Comparison of ENCODE assay signal across 9 cellular contexts in the genomic region with DNA sequence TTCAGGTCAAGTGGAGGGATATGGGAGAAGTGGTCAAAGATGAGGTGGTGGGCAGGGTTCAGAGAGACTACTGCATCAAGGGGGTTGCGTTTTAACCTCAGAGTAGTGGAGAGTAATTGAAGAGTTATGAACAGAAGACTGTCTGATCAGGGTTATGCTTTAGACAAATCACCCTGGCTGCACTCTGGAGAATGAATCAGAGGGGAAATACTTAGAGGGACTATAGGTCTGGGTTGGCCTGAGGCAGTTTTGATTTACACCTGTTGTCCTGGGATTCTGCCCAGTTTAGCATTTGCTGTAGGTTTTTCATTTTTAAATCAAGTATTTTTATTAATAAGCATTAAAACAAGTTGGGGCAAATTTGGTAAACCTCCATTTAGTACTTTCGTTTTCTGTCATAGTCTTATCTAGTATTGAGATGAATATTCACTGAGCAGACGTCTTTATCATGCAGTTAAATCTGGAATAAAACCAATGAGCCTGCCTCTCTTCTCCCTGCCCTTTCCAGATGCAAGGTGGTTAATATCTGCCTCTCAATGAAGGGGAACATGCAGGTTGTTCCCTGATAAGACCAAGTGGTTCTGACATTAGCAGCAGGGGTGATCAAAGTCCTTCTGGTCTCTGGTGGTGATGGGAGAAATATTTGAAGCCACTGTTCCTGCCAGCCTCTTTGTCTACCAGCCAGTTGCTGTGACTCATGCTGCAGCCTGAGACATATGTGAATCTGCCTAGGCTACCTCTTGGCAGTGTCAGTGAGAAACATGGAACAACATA.
DNase-seq lines count a peak whose midpoint lies in the region; ATAC-seq and TF ChIP-seq lines count a peak whose summit lies in the region.
"Had no signal": no experiment of that assay in that cellular context is flagged by ENCODE, and none has a peak within 500 bp of the region (broad histone marks: within the 10 kb centered on the region; RNA-seq: fewer than 3 reads in every experiment).

No MANE protein-coding gene starts in this region.

- H3K9me3 ChIP-seq in thyroid gland (no peaks in the 10 kb centered on the region), OCI-LY7 (ENCODE audit: low read length) (no peaks in the 10 kb centered on the region)

- DNase-seq in A172 (ENCODE audit: low spot score) (peak; percentile 28), thyroid gland (no peak), NCI-H1417 treated with DMSO at 0.1 percent for 48 hours (lab: John Stamatoyannopoulos, UW) (no peak), NCI-H2171 treated with DMSO at 0.1 percent for 48 hours (lab: John Stamatoyannopoulos, UW) (no peak), OCI-LY7 (ENCODE audit: low spot score) (no peak)
- DNase-seq in activated naive CD8-positive, alpha-beta T cell treated with anti-CD3 and anti-CD28 coated beads, Interleukin-2, amount 50 U/mL, for 24 hours = peak; percentile 5
- DNase-seq: NCI-H82 had no signal

- H3K27me3 Mint-ChIP-seq in activated naive CD8-positive, alpha-beta T cell treated with anti-CD3 and anti-CD28 coated beads, Interleukin-2, amount 50 U/mL, for 24 hours = no peaks in the 10 kb centered on the region

- no peak overlapping the region for H2AFZ ChIP-seq in OCI-LY7 (ENCODE audit: low read length)

- H3K36me3 ChIP-seq in thyroid gland = no peaks in the 10 kb centered on the region
- H3K36me3 ChIP-seq in OCI-LY7 (ENCODE audit: insufficient read depth, low read length) = no peaks in the 10 kb centered on the region

- H3K9me2 ChIP-seq in OCI-LY7 (ENCODE audit: insufficient read depth, low read length) = no peaks in the 10 kb centered on the region

- H3K79me2 ChIP-seq in OCI-LY7 (ENCODE audit: insufficient read depth, low read depth, low read length) = no peaks in the 10 kb centered on the region

- intact Hi-C loops in thyroid gland (cut with DNase I) = no loop called here
- intact Hi-C loops in OCI-LY7 (cut with micrococcal nuclease; ENCODE audit: unreplicated experiment) = no loop called here

- no peaks in the 10 kb centered on the region for H3K36me3 Mint-ChIP-seq in activated naive CD8-positive, alpha-beta T cell treated with anti-CD3 and anti-CD28 coated beads, Interleukin-2, amount 50 U/mL, for 24 hours (ENCODE audit: low read depth)

- CTCF ChIA-PET in OCI-LY7 (lab: Charles Lee; ENCODE audit: unreplicated experiment) = no interaction called here

- POLR2A ChIA-PET in OCI-LY7 (lab: Charles Lee) = no interaction called here

- peaks cover 34% of the 10 kb centered on the region for H3K4me1 Mint-ChIP-seq in activated naive CD8-positive, alpha-beta T cell treated with anti-CD3 and anti-CD28 coated beads, Interleukin-2, amount 50 U/mL, for 24 hours

- no peak for TF ChIP-seq POLR2A in thyroid gland (IDR thresholded peaks at IDR 0.05)

- no peak overlapping the region for H3K4me2 ChIP-seq in OCI-LY7 (ENCODE audit: low read length)

- BruUV-seq in OCI-LY7 (replicated peaks; lab: Mats Ljungman, UMichigan) = no TSS peak

- no peaks in the 10 kb centered on the region for H3K9me3 Mint-ChIP-seq in activated naive CD8-positive, alpha-beta T cell treated with anti-CD3 and anti-CD28 coated beads, Interleukin-2, amount 50 U/mL, for 24 hours

- no peak overlapping the region for H3K27ac ChIP-seq in thyroid gland
- H3K27ac ChIP-seq in OCI-LY7 (ENCODE audit: low read depth, low read length, poor library complexity, severe bottlenecking) = no peak overlapping the region

- ATAC-seq in GM18870 (IDR thresholded peaks at IDR 0.05; ENCODE audit: unreplicated experiment) = peak; percentile 59
- ATAC-seq in HG03571 (IDR thresholded peaks at IDR 0.05; ENCODE audit: unreplicated experiment) = peak; percentile 75
- peak; percentile 62 for ATAC-seq in activated naive CD8-positive, alpha-beta T cell treated with anti-CD3 and anti-CD28 coated beads, Interleukin-2, amount 50 U/mL, for 24 hours

- WGBS in thyroid gland, 2 donors = 78 to 90% methylated on average over 3 of the region's 3 CpGs

- no peak overlapping the region for H3K4me3 ChIP-seq in thyroid gland (replicated peaks in 1 of 3)
- no peak overlapping the region for H3K4me3 ChIP-seq in OCI-LY7 (ENCODE audit: low read depth, low read length, poor library complexity, severe bottlenecking)

- H4K20me1 ChIP-seq in OCI-LY7 (ENCODE audit: insufficient read depth, low read length) = no peaks in the 10 kb centered on the region

- H3K27ac Mint-ChIP-seq in activated naive CD8-positive, alpha-beta T cell treated with anti-CD3 and anti-CD28 coated beads, Interleukin-2, amount 50 U/mL, for 24 hours = peak overlapping the region; percentile 76

- no peaks in the 10 kb centered on the region for H3K27me3 ChIP-seq in thyroid gland

- no peak for TF ChIP-seq CTCF in thyroid gland (IDR thresholded peaks at IDR 0.05)
- no peak for TF ChIP-seq CTCF in OCI-LY7 (conservative IDR thresholded peaks at IDR 0.05; ENCODE audit: low read length)

- H3K4me3 Mint-ChIP-seq in activated naive CD8-positive, alpha-beta T cell treated with anti-CD3 and anti-CD28 coated beads, Interleukin-2, amount 50 U/mL, for 24 hours = no peak overlapping the region

- H3K4me1 ChIP-seq in thyroid gland = no peaks in the 10 kb centered on the region
- no peaks in the 10 kb centered on the region for H3K4me1 ChIP-seq in OCI-LY7 (ENCODE audit: insufficient read depth, low read length, poor library complexity, severe bottlenecking)

Comparison
In these comparisons a context has a peak if more than half of its experiments do, and no peak if none do; other contexts are left out.
1. DNase-seq: peak in A172 (single experiment) and activated naive CD8-positive, alpha-beta T cell treated with anti-CD3 and anti-CD28 coated beads, Interleukin-2, amount 50 U/mL, for 24 hours (single experiment); none in thyroid gland (0 of 2), NCI-H1417 treated with DMSO at 0.1 percent for 48 hours (single experiment), NCI-H2171 treated with DMSO at 0.1 percent for 48 hours (single experiment) and OCI-LY7 (single experiment).
2. Peak in every context shown above with its lines, with median percentiles within 50 percentile points of each other: ATAC-seq.